In genomic region chr15:73539726-73540125, GRCh38 we compare ENCODE assay signal across 16 cellular contexts.
A peak's percentile ranks its signal among the peaks of the same experiment; 100 is the strongest.
DNase-seq lines count a peak whose midpoint lies in the region; ATAC-seq and TF ChIP-seq lines count a peak whose summit lies in the region.
"Had no signal": no experiment of that assay in that cellular context is flagged by ENCODE, and none has a peak within 500 bp of the region (broad histone marks: within the 10 kb centered on the region; RNA-seq: fewer than 3 reads in every experiment).

No MANE protein-coding gene starts in this region.

- CTCF ChIA-PET in SK-N-SH (lab: Yijun Ruan, JAX), result interaction anchor here (1.4 to 2.0 kb wide), 2 partner anchors 9 to 21 kb away, joined by 5 read pairs; no protein-coding TSS in a partner anchor
- CTCF ChIA-PET in PC-9 (lab: Charles Lee), result no interaction called here

- H3K27me3 ChIP-seq in SK-N-SH (ENCODE audit: insufficient read depth), result no peaks in the 10 kb centered on the region
- no peaks in the 10 kb centered on the region for H3K27me3 ChIP-seq in PC-9 (ENCODE audit: insufficient read depth, low read depth)

- POLR2A ChIA-PET in SK-N-SH (lab: Yijun Ruan, JAX) (no interaction called here), PC-9 (lab: Charles Lee; ENCODE audit: unreplicated experiment) (no interaction called here)

- no peak overlapping the region for H3K9ac ChIP-seq in SK-N-SH

- intact Hi-C loops in PC-9 (cut with micrococcal nuclease; ENCODE audit: unreplicated experiment) (no loop called here), left colon (cut with DNase I, micrococcal nuclease) (no loop called here)

- TF ChIP-seq EP300 in SK-N-SH (IDR thresholded peaks at IDR 0.05; ENCODE audit: borderline replicate concordance in 1 of 2, low read depth in 1 of 2, low read length in 1 of 2), result no peak

- H4K20me1 ChIP-seq in SK-N-SH (ENCODE audit: insufficient read depth) (no peaks in the 10 kb centered on the region), PC-9 (ENCODE audit: insufficient read depth) (no peaks in the 10 kb centered on the region)

- H3K9me2 ChIP-seq in SK-N-SH (no peaks in the 10 kb centered on the region), PC-9 (ENCODE audit: insufficient read depth) (no peaks in the 10 kb centered on the region)

- no peak overlapping the region for H3K4me3 ChIP-seq in SK-N-SH (ENCODE audit: low read depth in 2 of 2, low read length in 1 of 2)
- H3K4me3 ChIP-seq in PC-9, result peak overlapping the region; percentile 40; the same call in 1 of the 2 replicates

- H3K4me2 ChIP-seq in SK-N-SH (no peak overlapping the region), PC-9 (peak overlapping the region; percentile 70)

- no peak for ATAC-seq in SK-N-SH treated with all-trans-retinoic acid at 6 μM for 48 hours
- ATAC-seq in left colon, result peak; percentile 21
- no peak for ATAC-seq in HG03045 (IDR thresholded peaks at IDR 0.05; ENCODE audit: unreplicated experiment)

- H3K27ac ChIP-seq in SK-N-SH (ENCODE audit: low read depth in 2 of 2, low read length in 1 of 2), result no peak overlapping the region
- peak overlapping the region; percentile 50 for H3K27ac ChIP-seq in PC-9

- DNase-seq in SK-N-SH (no peak), PC-9 (no peak), left colon (no peak), NCI-H1417 (lab: John Stamatoyannopoulos, UW) (no peak), activated T-cell treated with anti-CD3 and anti-CD28 coated beads for 4 hours (no peak)
- DNase-seq: COR-L47, H7, NCI-H1105, NCI-H187 treated with DMSO at 0.1 percent for 48 hours, NCI-H446, NCI-H748 treated with DMSO at 0.1 percent for 48 hours, SHP77 treated with DMSO at 0.1 percent for 48 hours, T-helper 2 cell had no signal

- H3K9me3 ChIP-seq in SK-N-SH (no peaks in the 10 kb centered on the region), PC-9 (ENCODE audit: insufficient read depth, low read depth) (no peaks in the 10 kb centered on the region)

- no peak overlapping the region for H2AFZ ChIP-seq in SK-N-SH (ENCODE audit: low read depth)
- H2AFZ ChIP-seq in PC-9, result no peak overlapping the region

- peak; percentile 40; the same call in 1 of the 2 replicates for TF ChIP-seq RAD21 in SK-N-SH (IDR thresholded peaks at IDR 0.05; ENCODE audit: low read length)

- no peak; the same call in 1 of the 2 replicates for TF ChIP-seq CTCF in SK-N-SH (IDR thresholded peaks at IDR 0.05)
- peak; percentile 16; the same call in 1 of the 2 replicates for TF ChIP-seq CTCF in LNCAP (IDR thresholded peaks at IDR 0.05)
- no peak for TF ChIP-seq CTCF in PC-9 (conservative IDR thresholded peaks at IDR 0.05)

- no TSS peak for BruUV-seq in PC-9 (replicated peaks; lab: Mats Ljungman, UMichigan)

- 68% methylated on average over 2 of the region's 2 CpGs for WGBS in SK-N-SH (ENCODE audit: low lambda C conversion rate)

- H3K79me2 ChIP-seq in SK-N-SH (ENCODE audit: insufficient read depth) (no peaks in the 10 kb centered on the region), PC-9 (ENCODE audit: low read depth) (no peaks in the 10 kb centered on the region)

- no peaks in the 10 kb centered on the region for H3K4me1 ChIP-seq in SK-N-SH (ENCODE audit: control insufficient read depth in 1 of 2, insufficient read depth in 2 of 2, low read depth in 1 of 2, low read length in 1 of 2)
- H3K4me1 ChIP-seq in PC-9 (replicated peaks; ENCODE audit: insufficient read depth), result peaks cover 27% of the 10 kb centered on the region

- H3F3A ChIP-seq in SK-N-SH (replicated peaks; ENCODE audit: insufficient read depth), result no peaks in the 10 kb centered on the region
- peaks cover 11% of the 10 kb centered on the region for H3F3A ChIP-seq in PC-9 (ENCODE audit: insufficient read depth, low read depth)

- no peaks in the 10 kb centered on the region for H3K36me3 ChIP-seq in SK-N-SH (replicated peaks in 1 of 2; ENCODE audit: control insufficient read depth in 1 of 2, insufficient read depth in 2 of 2, low read length in 1 of 2)
- no peaks in the 10 kb centered on the region for H3K36me3 ChIP-seq in PC-9 (ENCODE audit: low read depth)

TF ChIP-seq in SK-N-SH, 30 proteins besides CTCF, POLR2A, EP300 and RAD21 (continues in another document):
- TF ChIP-seq PBX3 (IDR thresholded peaks at IDR 0.05), result no peak
- no peak for TF ChIP-seq TCF12 (IDR thresholded peaks at IDR 0.05)
- TF ChIP-seq, protein P1, sequence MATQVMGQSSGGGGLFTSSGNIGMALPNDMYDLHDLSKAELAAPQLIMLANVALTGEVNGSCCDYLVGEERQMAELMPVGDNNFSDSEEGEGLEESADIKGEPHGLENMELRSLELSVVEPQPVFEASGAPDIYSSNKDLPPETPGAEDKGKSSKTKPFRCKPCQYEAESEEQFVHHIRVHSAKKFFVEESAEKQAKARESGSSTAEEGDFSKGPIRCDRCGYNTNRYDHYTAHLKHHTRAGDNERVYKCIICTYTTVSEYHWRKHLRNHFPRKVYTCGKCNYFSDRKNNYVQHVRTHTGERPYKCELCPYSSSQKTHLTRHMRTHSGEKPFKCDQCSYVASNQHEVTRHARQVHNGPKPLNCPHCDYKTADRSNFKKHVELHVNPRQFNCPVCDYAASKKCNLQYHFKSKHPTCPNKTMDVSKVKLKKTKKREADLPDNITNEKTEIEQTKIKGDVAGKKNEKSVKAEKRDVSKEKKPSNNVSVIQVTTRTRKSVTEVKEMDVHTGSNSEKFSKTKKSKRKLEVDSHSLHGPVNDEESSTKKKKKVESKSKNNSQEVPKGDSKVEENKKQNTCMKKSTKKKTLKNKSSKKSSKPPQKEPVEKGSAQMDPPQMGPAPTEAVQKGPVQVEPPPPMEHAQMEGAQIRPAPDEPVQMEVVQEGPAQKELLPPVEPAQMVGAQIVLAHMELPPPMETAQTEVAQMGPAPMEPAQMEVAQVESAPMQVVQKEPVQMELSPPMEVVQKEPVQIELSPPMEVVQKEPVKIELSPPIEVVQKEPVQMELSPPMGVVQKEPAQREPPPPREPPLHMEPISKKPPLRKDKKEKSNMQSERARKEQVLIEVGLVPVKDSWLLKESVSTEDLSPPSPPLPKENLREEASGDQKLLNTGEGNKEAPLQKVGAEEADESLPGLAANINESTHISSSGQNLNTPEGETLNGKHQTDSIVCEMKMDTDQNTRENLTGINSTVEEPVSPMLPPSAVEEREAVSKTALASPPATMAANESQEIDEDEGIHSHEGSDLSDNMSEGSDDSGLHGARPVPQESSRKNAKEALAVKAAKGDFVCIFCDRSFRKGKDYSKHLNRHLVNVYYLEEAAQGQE (IDR thresholded peaks at IDR 0.05; ENCODE audit: low read depth, low read length), result no peak
- no peak for TF ChIP-seq RXRA (IDR thresholded peaks at IDR 0.05; ENCODE audit: borderline replicate concordance, low read depth)

TF ChIP-seq in SK-N-SH treated with all-trans-retinoic acid at 6 μM for 48 hours, 23 proteins besides CTCF, POLR2A, EP300 and RAD21:
- TF ChIP-seq, protein P2, sequence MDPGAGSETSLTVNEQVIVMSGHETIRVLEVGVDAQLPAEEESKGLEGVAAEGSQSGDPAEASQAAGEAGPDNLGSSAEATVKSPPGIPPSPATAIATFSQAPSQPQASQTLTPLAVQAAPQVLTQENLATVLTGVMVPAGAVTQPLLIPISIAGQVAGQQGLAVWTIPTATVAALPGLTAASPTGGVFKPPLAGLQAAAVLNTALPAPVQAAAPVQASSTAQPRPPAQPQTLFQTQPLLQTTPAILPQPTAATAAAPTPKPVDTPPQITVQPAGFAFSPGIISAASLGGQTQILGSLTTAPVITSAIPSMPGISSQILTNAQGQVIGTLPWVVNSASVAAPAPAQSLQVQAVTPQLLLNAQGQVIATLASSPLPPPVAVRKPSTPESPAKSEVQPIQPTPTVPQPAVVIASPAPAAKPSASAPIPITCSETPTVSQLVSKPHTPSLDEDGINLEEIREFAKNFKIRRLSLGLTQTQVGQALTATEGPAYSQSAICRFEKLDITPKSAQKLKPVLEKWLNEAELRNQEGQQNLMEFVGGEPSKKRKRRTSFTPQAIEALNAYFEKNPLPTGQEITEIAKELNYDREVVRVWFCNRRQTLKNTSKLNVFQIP (CRISPR knock-in tag; IDR thresholded peaks at IDR 0.05; ENCODE audit: borderline replicate concordance, low read depth), result no peak
- TF ChIP-seq SNAI2 (CRISPR knock-in tag; IDR thresholded peaks at IDR 0.05) (no peak), TCF4 (CRISPR knock-in tag; IDR thresholded peaks at IDR 0.05; ENCODE audit: borderline replicate concordance) (no peak), PPARA (CRISPR knock-in tag; IDR thresholded peaks at IDR 0.05; ENCODE audit: borderline replicate concordance) (no peak), ZFP30 (CRISPR knock-in tag; IDR thresholded peaks at IDR 0.05) (no peak), PATZ1 (CRISPR knock-in tag; IDR thresholded peaks at IDR 0.05; ENCODE audit: borderline replicate concordance) (no peak)
